8 cellular contexts compared by ENCODE assay signal in the genomic region with DNA sequence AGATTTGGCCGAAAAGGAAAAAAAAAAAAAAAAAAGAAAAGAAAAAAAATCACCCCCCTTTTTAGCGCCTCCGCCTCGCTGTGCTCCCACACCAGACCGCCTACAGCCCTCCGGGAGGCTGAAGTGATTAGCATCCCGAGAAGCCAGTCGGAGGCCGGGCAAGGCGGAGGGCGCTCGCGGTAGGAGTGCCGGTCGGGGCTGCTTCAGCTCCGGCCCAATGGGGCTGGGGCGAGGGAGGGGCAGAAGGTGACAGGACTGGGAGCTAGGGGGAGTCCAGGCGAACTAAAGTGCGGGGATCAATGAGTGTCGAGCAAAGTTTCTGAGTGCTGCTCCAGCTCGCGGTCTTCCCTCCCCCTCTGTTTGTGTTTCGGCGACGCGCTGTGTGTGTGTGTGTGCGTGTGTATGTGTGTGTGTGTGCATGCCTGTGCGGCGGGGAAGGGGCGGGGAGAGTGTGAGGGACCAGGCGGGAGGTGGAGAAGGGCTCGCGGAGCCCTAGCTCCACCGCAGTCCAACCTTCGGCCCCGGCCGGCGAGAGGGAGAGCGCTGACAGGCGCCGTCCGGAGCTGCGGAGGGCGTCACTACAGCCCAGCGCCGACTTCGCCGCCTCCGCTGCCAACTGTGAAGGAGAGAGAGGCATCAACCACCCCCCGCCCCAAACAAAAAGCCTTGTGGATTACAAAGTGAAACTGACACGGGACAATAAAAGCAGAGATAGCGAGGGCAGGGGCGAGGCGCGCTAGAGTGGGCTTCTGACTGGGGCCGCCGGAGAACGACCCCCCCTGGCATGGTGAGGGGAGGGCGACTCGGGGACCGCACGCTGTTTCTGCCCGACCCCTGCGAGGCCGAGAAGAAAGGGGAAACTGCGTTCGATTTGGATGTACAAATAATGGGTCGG. TPM values are rescaled to one million over a fixed set of nuclear protein-coding genes. Genes with fewer than 3 reads are reported as not detected.
A peak's percentile ranks its signal among the peaks of the same experiment; 100 is the strongest.
DNase-seq lines count a peak whose midpoint lies in the region; ATAC-seq and TF ChIP-seq lines count a peak whose summit lies in the region.

A gene with protein sequence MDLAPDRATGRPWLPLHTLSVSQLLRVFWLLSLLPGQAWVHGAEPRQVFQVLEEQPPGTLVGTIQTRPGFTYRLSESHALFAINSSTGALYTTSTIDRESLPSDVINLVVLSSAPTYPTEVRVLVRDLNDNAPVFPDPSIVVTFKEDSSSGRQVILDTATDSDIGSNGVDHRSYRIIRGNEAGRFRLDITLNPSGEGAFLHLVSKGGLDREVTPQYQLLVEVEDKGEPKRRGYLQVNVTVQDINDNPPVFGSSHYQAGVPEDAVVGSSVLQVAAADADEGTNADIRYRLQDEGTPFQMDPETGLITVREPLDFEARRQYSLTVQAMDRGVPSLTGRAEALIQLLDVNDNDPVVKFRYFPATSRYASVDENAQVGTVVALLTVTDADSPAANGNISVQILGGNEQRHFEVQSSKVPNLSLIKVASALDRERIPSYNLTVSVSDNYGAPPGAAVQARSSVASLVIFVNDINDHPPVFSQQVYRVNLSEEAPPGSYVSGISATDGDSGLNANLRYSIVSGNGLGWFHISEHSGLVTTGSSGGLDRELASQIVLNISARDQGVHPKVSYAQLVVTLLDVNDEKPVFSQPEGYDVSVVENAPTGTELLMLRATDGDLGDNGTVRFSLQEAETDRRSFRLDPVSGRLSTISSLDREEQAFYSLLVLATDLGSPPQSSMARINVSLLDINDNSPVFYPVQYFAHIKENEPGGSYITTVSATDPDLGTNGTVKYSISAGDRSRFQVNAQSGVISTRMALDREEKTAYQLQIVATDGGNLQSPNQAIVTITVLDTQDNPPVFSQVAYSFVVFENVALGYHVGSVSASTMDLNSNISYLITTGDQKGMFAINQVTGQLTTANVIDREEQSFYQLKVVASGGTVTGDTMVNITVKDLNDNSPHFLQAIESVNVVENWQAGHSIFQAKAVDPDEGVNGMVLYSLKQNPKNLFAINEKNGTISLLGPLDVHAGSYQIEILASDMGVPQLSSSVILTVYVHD (N-terminal part only) (plus strand): TSS at position 280 of the 895 bp plus-strand sequence. CDS start 1,457 bp downstream, outside the sequence.

- peaks cover 55 to 66% (median 63%) of the 10 kb centered on the region in 3 donors for H3K27me3 Mint-ChIP-seq in CD14-positive monocyte (ENCODE audit: low read depth in 3 of 3)

- H3K27ac ChIP-seq in stomach smooth muscle (ENCODE audit: low read length), result peak within 1 kb of the TSS; percentile 95

- peaks cover 0 to 36% (median 21%) of the 10 kb centered on the region in 7 donors for H3K9me3 Mint-ChIP-seq in CD14-positive monocyte

- H3K4me3 Mint-ChIP-seq in CD14-positive monocyte, result peak within 1 kb of the TSS; percentile 86 to 96

- peaks cover 41% of the 10 kb centered on the region for H3K4me1 Mint-ChIP-seq in CD14-positive monocyte

- peaks cover 39% of the 10 kb centered on the region for H3K4me1 ChIP-seq in stomach smooth muscle (ENCODE audit: control insufficient read depth, insufficient read depth, low read length)

- H3K36me3 Mint-ChIP-seq in CD14-positive monocyte, result peaks cover 4% of the 10 kb centered on the region in 2 donors

- intact Hi-C loops in CD14-positive monocyte (cut with micrococcal nuclease), result no loop called here

- H3K36me3 ChIP-seq in stomach smooth muscle (ENCODE audit: control insufficient read depth in 2 of 2, insufficient read depth in 2 of 2, low read length in 2 of 2), result peaks cover 3 to 7% of the 10 kb centered on the region in 2 donors

- H3K4me3 ChIP-seq in stomach smooth muscle (ENCODE audit: low read length in 2 of 2), result peak within 1 kb of the TSS; percentile 90 to 99

- ATAC-seq in GM19324 (IDR thresholded peaks at IDR 0.05; ENCODE audit: low FRiP score, unreplicated experiment) (peak; percentile 78), HG03342 (IDR thresholded peaks at IDR 0.05; ENCODE audit: unreplicated experiment) (peak; percentile 85), esophagus mucosa (peak; percentile 86)

- DNase-seq in CD14-positive monocyte (ENCODE audit: low spot score), result no peak
- DNase-seq in NCI-H460 (ENCODE audit: extremely low read depth, low read depth), result peak; percentile 88
- DNase-seq in activated T-cell treated with anti-CD3 and anti-CD28 coated beads, Interleukin-2, amount 50 U/mL, for 1 hour, result peak; percentile 24
- peak; percentile 72 for DNase-seq in middle frontal gyrus (ENCODE audit: extremely low spot score, low spot score)

- H3K27ac Mint-ChIP-seq in CD14-positive monocyte, result peak within 1 kb of the TSS in 1 of 7 donors; percentile 71

- no peak for TF ChIP-seq CTCF in CD14-positive monocyte (IDR thresholded peaks at IDR 0.05)

- H3K27me3 ChIP-seq in stomach smooth muscle (ENCODE audit: control insufficient read depth in 1 of 2, insufficient read depth in 2 of 2, low read length in 2 of 2), result no peaks in the 10 kb centered on the region

- peak within 1 kb of the TSS; percentile 83 to 88 for H3K9ac ChIP-seq in stomach smooth muscle (ENCODE audit: low read length in 2 of 2)

- H3K9me3 ChIP-seq in stomach smooth muscle (ENCODE audit: control insufficient read depth in 2 of 2, low read length in 2 of 2), result no peaks in the 10 kb centered on the region

RNA-seq across cellular contexts. Expression of the gene that starts here (rescaled TPM):
- not detected for polyA plus RNA-seq in CD14-positive monocyte
- 11.6 and 12.3 TPM in 2 replicates for total RNA-seq in NCI-H460 (2014; rRNA removed; shearing (Covaris generic))
- polyA plus RNA-seq in NCI-H460 (2014; cell fraction: nucleus; rRNA removed), result 2.4 and 3.8 TPM in 2 replicates
- 1.4 TPM for total RNA-seq in esophagus mucosa
